ENCODE assay signal across 8 cellular contexts in the genomic region with DNA sequence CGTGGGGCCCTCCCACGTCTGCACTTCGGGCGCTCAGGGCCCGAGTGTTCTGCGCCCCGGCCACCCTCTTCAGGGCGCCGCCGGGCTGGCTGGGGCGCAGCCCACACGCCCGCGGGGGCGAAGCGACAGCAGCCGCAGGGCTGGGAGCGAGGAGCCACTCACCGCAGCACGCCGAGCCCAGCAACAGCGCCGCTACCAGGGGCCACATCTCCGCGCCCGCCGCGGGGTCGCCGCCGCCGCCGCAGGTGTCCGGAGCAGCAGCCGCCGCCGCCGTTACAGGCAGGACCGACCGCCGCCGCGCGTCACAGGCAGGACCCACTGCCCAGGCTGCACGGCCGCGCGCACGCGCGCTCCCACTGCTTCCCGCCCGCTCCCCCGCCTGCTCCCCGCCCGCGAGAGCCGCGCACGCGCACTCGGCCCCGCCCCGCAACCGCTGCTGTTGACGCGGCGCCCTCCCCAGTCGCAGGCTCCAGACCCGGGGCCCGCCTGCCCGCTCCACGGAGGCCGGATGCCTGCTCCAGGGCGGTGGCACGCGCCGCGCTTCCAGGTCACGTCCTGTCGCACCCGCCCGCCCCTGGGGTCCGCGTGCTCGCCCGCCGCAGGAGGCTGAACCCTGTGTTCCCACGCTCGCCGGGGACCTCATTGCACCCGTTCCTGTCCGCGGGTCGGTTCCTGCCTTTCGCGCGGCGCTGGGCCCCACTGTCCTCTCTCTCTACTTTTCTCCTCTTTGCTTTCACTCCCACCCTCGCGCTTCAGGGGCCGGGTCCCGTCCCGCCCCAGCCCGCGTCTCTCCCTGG. TPM values are rescaled to one million over a fixed set of nuclear protein-coding genes. Genes with fewer than 3 reads are reported as not detected.
A peak's percentile ranks its signal among the peaks of the same experiment; 100 is the strongest.
DNase-seq lines count a peak whose midpoint lies in the region; ATAC-seq, FAIRE-seq and TF ChIP-seq lines count a peak whose summit lies in the region.

CD47 (minus strand) TSS at position 331 of the 797 bp plus-strand sequence; CDS start at position 208, 123 bp downstream.

- TF ChIP-seq CTCF in progenitor cell of endocrine pancreas (IDR thresholded peaks at IDR 0.05; ENCODE audit: unreplicated experiment) (no peak), upper lobe of left lung (IDR thresholded peaks at IDR 0.05) (peak in 1 of 6 experiments; percentile 21)

- H3K4me3 ChIP-seq in upper lobe of left lung, result peak within 1 kb of the TSS; percentile 82 to 92 (median 86)

- H3K4me3 Mint-ChIP-seq in T-helper 17 cell (peak within 1 kb of the TSS; percentile 98), progenitor cell of endocrine pancreas (ENCODE audit: low read depth) (peak within 1 kb of the TSS; percentile 92)

- DNase-seq in GM12892 (ENCODE audit: insufficient read length) (peak; percentile 95), NCI-H146 treated with DMSO at 0.1 percent for 48 hours (lab: John Stamatoyannopoulos, UW; ENCODE audit: unreplicated experiment) (peak; percentile 94), T-helper 17 cell (peak; percentile 97 to 99 (median 98)), amniotic stem cell (lab: John Stamatoyannopoulos, UW) (peak; percentile 52), left cardiac atrium (peak; percentile 95), progenitor cell of endocrine pancreas (ENCODE audit: low spot score, unreplicated experiment) (peak; percentile 95), upper lobe of left lung (peak; percentile 97 to 100)

- H3K9me3 ChIP-seq in T-helper 17 cell (ENCODE audit: control insufficient read depth, low read length, poor library complexity, severe bottlenecking) (no peaks in the 10 kb centered on the region), upper lobe of left lung (no peaks in the 10 kb centered on the region)

- peak within 1 kb of the TSS; percentile 94 to 97 (median 96) for H3K27ac ChIP-seq in upper lobe of left lung

- ATAC-seq in HG02852 (IDR thresholded peaks at IDR 0.05; ENCODE audit: unreplicated experiment), result peak; percentile 61
- ATAC-seq in T-helper 17 cell, result peak; percentile 81
- ATAC-seq in left cardiac atrium, result peak; percentile 97
- peak; percentile 92 to 97 for ATAC-seq in upper lobe of left lung (ENCODE audit: low FRiP score in 2 of 2)

- WGBS in upper lobe of left lung, 2 donors, result 0% methylated on average over 15 to 42 of the region's 106 CpGs

- H3K36me3 Mint-ChIP-seq in T-helper 17 cell (ENCODE audit: low read depth) (peaks cover 5% of the 10 kb centered on the region), progenitor cell of endocrine pancreas (ENCODE audit: insufficient read depth) (no peaks in the 10 kb centered on the region)

- FAIRE-seq in GM12892 (lab: Jason Lieb, UNC), result peak; percentile 97

- no peaks in the 10 kb centered on the region for H3K27me3 Mint-ChIP-seq in T-helper 17 cell
- peaks cover 20% of the 10 kb centered on the region for H3K27me3 Mint-ChIP-seq in progenitor cell of endocrine pancreas

- H3K27ac Mint-ChIP-seq in T-helper 17 cell (peak within 1 kb of the TSS; percentile 98), progenitor cell of endocrine pancreas (peak within 1 kb of the TSS; percentile 94)

- TF ChIP-seq EP300 in upper lobe of left lung (IDR thresholded peaks at IDR 0.05), result peak in 2 of 4 donors; percentile 2 to 27

- TF ChIP-seq POLR2A in GM12892 (IDR thresholded peaks at IDR 0.05; ENCODE audit: low read depth, low read length), result peak; percentile 81
- TF ChIP-seq POLR2A in upper lobe of left lung (IDR thresholded peaks at IDR 0.05), result peak in 3 of 4 donors; percentile 88 to 97 (median 96)

- no peaks in the 10 kb centered on the region for H3K36me3 ChIP-seq in upper lobe of left lung

- peaks cover 7 to 44% (median 16%) of the 10 kb centered on the region in 4 donors for H3K4me1 ChIP-seq in upper lobe of left lung

- peaks cover 35% of the 10 kb centered on the region for H3K4me1 Mint-ChIP-seq in T-helper 17 cell
- H3K4me1 Mint-ChIP-seq in progenitor cell of endocrine pancreas (ENCODE audit: low read depth), result peaks cover 4% of the 10 kb centered on the region

- no peaks in the 10 kb centered on the region for H3K27me3 ChIP-seq in upper lobe of left lung

- H3K9me3 Mint-ChIP-seq in progenitor cell of endocrine pancreas (ENCODE audit: low read depth), result peaks cover 4% of the 10 kb centered on the region

- intact Hi-C loops in left cardiac atrium (cut with DNase I), result loop anchor here in 1 of 2 donors (10.0 kb wide), 1 partner anchor 134 kb away; the partner anchor contains the start of gene IFT57

RNA-seq across cellular contexts. Expression of gene CD47, which starts in this region (rescaled TPM):
- polyA plus RNA-seq in GM12892 (2012; ENCODE audit: missing spikeins), result 120 TPM
- total RNA-seq in T-helper 17 cell (100 to 1,000 TPM; 150 to 170 TPM), left cardiac atrium (10 to 100 TPM; 75.0 to 93.3 TPM), progenitor cell of endocrine pancreas (55.1 and 65.3 TPM in 2 replicates), upper lobe of left lung (100 to 1,000 TPM in 4 of 6 donors, 10 to 100 TPM in 2; 79.6 to 352 (median 229) TPM)

Comparison
In these comparisons a context has a peak if more than half of its experiments do, and no peak if none do; other contexts are left out.
1. Peak in every context shown above with its lines: DNase-seq, ATAC-seq, H3K4me3 ChIP-seq and H3K27ac ChIP-seq.